In the genomic region with DNA sequence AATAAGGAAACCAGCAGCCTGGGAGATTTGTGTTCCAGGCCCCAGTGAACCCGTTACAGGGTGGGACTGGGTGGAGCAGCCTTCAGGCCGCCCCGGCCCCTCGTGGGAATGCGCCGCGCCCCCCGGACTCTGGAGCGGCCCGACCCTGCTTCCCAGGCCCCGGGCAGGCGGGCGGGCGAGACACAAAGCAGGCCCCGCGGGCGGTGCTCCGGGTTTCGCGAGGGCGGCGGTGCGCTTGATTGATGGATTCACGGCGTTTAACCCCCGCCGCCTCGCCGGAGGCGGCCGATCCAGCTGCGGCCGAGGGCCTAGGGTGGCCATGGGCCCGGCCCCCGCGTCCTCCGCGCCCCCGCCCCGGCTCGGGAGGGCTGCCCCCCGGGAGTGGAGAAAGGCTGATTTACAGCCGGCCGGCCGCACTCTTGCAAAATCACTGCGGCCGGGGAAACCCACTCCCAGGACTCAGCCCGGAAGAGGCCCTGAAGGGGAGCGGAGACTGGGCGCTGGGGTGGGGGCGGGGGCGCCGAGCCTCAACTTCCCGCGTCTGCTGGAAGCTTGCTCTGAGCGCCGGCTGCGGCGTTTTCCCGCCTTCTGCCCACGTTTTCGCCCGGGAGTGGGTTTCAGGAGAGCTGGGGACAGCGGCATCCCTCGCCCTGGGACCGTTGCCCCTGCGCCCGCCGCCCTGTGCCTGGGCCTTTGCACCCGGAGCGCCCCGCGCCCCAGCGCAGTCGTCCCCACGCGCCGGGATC, we compare ENCODE assay signal across 8 cellular contexts.
DNase-seq lines count a peak whose midpoint lies in the region; ATAC-seq and TF ChIP-seq lines count a peak whose summit lies in the region.

No MANE protein-coding gene starts in this region.

- DNase-seq in HL-60 (ENCODE audit: low read depth in 1 of 2, low spot score in 1 of 2) (peak in 1 of 2 experiments; percentile 36), foreskin melanocyte (no peak), NCI-H526 treated with DMSO at 0.1 percent for 48 hours (lab: John Stamatoyannopoulos, UW) (no peak)
- peak; percentile 66 for DNase-seq in activated CD8-positive, alpha-beta memory T cell treated with anti-CD3 and anti-CD28 coated beads, Interleukin-2, amount 50 U/mL, for 48 hours
- DNase-seq in stimulated activated naive CD8-positive, alpha-beta T cell treated with anti-CD3 and anti-CD28 coated beads, Interleukin-15, Interleukin-2, amounts not matched to agents 100 U/mL and 50 U/mL, for 24 hours = peak; percentile 23

- no peak for TF ChIP-seq CTCF in HL-60 (IDR thresholded peaks at IDR 0.05; ENCODE audit: insufficient read depth, low read length)

- H3K27ac ChIP-seq in HL-60 (replicated peaks) = 0 out of 2 replicates have a peak overlapping the region, but pooled peaks have one; percentile 0

- no peaks in the 10 kb centered on the region for H3K27me3 ChIP-seq in HL-60 (ENCODE audit: insufficient read depth, poor library complexity, severe bottlenecking)

- peak overlapping the region; percentile 39 for H3K4me3 ChIP-seq in HL-60 (replicated peaks; ENCODE audit: insufficient read depth, low read length)
- H3K4me3 ChIP-seq in iPS-11a (ENCODE audit: low read depth, low read length) = peak overlapping the region; percentile 34

- ATAC-seq in stimulated activated naive CD8-positive, alpha-beta T cell treated with anti-CD3 and anti-CD28 coated beads, Interleukin-15, Interleukin-2, amounts not matched to agents 100 U/mL and 50 U/mL, for 24 hours = no peak
- ATAC-seq in GM21447 (IDR thresholded peaks at IDR 0.05; ENCODE audit: unreplicated experiment) (no peak), GM21381 (IDR thresholded peaks at IDR 0.05; ENCODE audit: unreplicated experiment) (no peak)

Comparison
In these comparisons a context has a peak if more than half of its experiments do, and no peak if none do; other contexts are left out.
1. DNase-seq: peak in activated CD8-positive, alpha-beta memory T cell treated with anti-CD3 and anti-CD28 coated beads, Interleukin-2, amount 50 U/mL, for 48 hours (single experiment) and stimulated activated naive CD8-positive, alpha-beta T cell treated with anti-CD3 and anti-CD28 coated beads, Interleukin-15, Interleukin-2, amounts not matched to agents 100 U/mL and 50 U/mL, for 24 hours (single experiment); none in foreskin melanocyte (single experiment) and NCI-H526 treated with DMSO at 0.1 percent for 48 hours (single experiment).